Comparison of ENCODE assay signal across 9 cellular contexts in genomic region chr6:85404497-85405174, GRCh38. TPM values are rescaled to one million over a fixed set of nuclear protein-coding genes. Genes with fewer than 3 reads are reported as not detected.
DNase-seq lines count a peak whose midpoint lies in the region; ATAC-seq, FAIRE-seq and TF ChIP-seq lines count a peak whose summit lies in the region.
"Had no signal": no experiment of that assay in that cellular context is flagged by ENCODE, and none has a peak within 500 bp of the region (broad histone marks: within the 10 kb centered on the region; RNA-seq: fewer than 3 reads in every experiment).

No MANE protein-coding gene starts in this region.

- no peaks in the 10 kb centered on the region for H3K9me1 ChIP-seq in endothelial cell of umbilical vein (replicated peaks; ENCODE audit: control insufficient read depth, extremely low read depth, insufficient read depth, low read length)

- no peaks in the 10 kb centered on the region for H3K27me3 ChIP-seq in Loucy (ENCODE audit: insufficient read depth, low read length, poor library complexity, severe bottlenecking)
- no peaks in the 10 kb centered on the region for H3K27me3 ChIP-seq in endothelial cell of umbilical vein (ENCODE audit: control insufficient read depth in 2 of 2, insufficient read depth in 2 of 2, low read length in 2 of 2)

- no peak overlapping the region for H3K4me2 ChIP-seq in Loucy (ENCODE audit: low read depth, low read length, poor library complexity, severe bottlenecking)
- peak overlapping the region; percentile 67 for H3K4me2 ChIP-seq in endothelial cell of umbilical vein (ENCODE audit: insufficient read depth, low read length)

- H3F3A ChIP-seq in Loucy (ENCODE audit: low read depth), result no peaks in the 10 kb centered on the region; the same call in 1 of the 2 replicates

- no peak overlapping the region for H3K9ac ChIP-seq in Loucy (ENCODE audit: low read depth, low read length, poor library complexity, severe bottlenecking)
- peak overlapping the region; percentile 72 for H3K9ac ChIP-seq in endothelial cell of umbilical vein (replicated peaks; ENCODE audit: extremely low read depth, insufficient read depth, low read length)

- no peak for TF ChIP-seq CTCF in Loucy (conservative IDR thresholded peaks at IDR 0.05; ENCODE audit: low read length)
- no peak for TF ChIP-seq CTCF in endothelial cell of umbilical vein (IDR thresholded peaks at IDR 0.05; ENCODE audit: extremely low read depth in 1 of 2, insufficient read depth in 1 of 2, low read depth in 1 of 2, low read length in 2 of 2)

- FAIRE-seq in endothelial cell of umbilical vein (lab: Jason Lieb, UNC), result peak; percentile 70
- FAIRE-seq: endometrium had no signal

- peak; percentile 43 for TF ChIP-seq POLR2A in endothelial cell of umbilical vein (IDR thresholded peaks at IDR 0.05; ENCODE audit: low read depth, low read length)

- H3K4me1 ChIP-seq in Loucy (ENCODE audit: insufficient read depth, low read length, poor library complexity, severe bottlenecking) (peaks cover 53% of the 10 kb centered on the region), endothelial cell of umbilical vein (ENCODE audit: control insufficient read depth, extremely low read depth, insufficient read depth, low read length) (peaks cover 55% of the 10 kb centered on the region)

- no TSS peak for BruUV-seq in endothelial cell of umbilical vein (replicated peaks; lab: Mats Ljungman, UMichigan)

- CTCF ChIA-PET in endothelial cell of umbilical vein (lab: Charles Lee), result interaction anchor here (0.9 to 4.3 kb wide), 15 partner anchors 10 to 133 kb away, joined by 3 to 64 read pairs (median 6); partner anchors contain the start of gene NT5E

- no peaks in the 10 kb centered on the region for H3K9me2 ChIP-seq in Loucy (replicated peaks; ENCODE audit: low read depth, low read length)

- intact Hi-C loops in endothelial cell of umbilical vein (cut with micrococcal nuclease) (loop anchor here (1.0 to 10.0 kb wide), 3 partner anchors 46 to 640 kb away; partner anchors contain the start of genes NT5E and TBX18), sciatic nerve (cut with DNase I) (no loop called here)

- H3K4me3 ChIP-seq in Loucy (ENCODE audit: low read length, poor library complexity, severe bottlenecking) (no peak overlapping the region), endothelial cell of umbilical vein (replicated peaks in 1 of 3; ENCODE audit: insufficient read depth in 1 of 3, low read depth in 1 of 3, low read length in 3 of 3) (peak overlapping the region in 1 of 3 experiments; percentile 14)

- dilution Hi-C loops in endothelial cell of umbilical vein (cut with MboI; ENCODE audit: extremely low pct_ligation_motif_present, low sequenced_read_pairs), result no loop called here

- ATAC-seq in GM19324 (IDR thresholded peaks at IDR 0.05; ENCODE audit: low FRiP score, unreplicated experiment) (peak; percentile 24), sciatic nerve (peak; percentile 40), HG02870 (IDR thresholded peaks at IDR 0.05; ENCODE audit: unreplicated experiment) (no peak)

- DNase-seq in endothelial cell of umbilical vein (ENCODE audit: low read depth, low spot score) (peak; percentile 93), sciatic nerve (ENCODE audit: low spot score) (no peak), NCI-H1105 treated with DMSO at 0.1 percent for 48 hours (lab: John Stamatoyannopoulos, UW) (no peak), CD1c-positive myeloid dendritic cell (ENCODE audit: extremely low spot score) (no peak), activated gamma-delta T cell (lab: John Stamatoyannopoulos, UW) (no peak)

- H3K9me3 ChIP-seq in Loucy (ENCODE audit: insufficient read depth, low read depth, low read length), result no peaks in the 10 kb centered on the region
- no peaks in the 10 kb centered on the region for H3K9me3 ChIP-seq in endothelial cell of umbilical vein (replicated peaks; ENCODE audit: control insufficient read depth, insufficient read depth, low read length)

- H2AFZ ChIP-seq in Loucy (ENCODE audit: low read length) (peak overlapping the region; percentile 39), endothelial cell of umbilical vein (ENCODE audit: low read depth, low read length) (no peak overlapping the region)

- H3K79me2 ChIP-seq in Loucy (ENCODE audit: insufficient read depth, low read length), result no peaks in the 10 kb centered on the region
- H3K79me2 ChIP-seq in endothelial cell of umbilical vein (ENCODE audit: control insufficient read depth, insufficient read depth, low read length), result no peaks in the 10 kb centered on the region

- H3K27ac ChIP-seq in endothelial cell of umbilical vein (ENCODE audit: insufficient read depth, low read depth, low read length), result peak overlapping the region; percentile 94

- H3K36me3 ChIP-seq in Loucy (ENCODE audit: insufficient read depth, low read length) (no peaks in the 10 kb centered on the region), endothelial cell of umbilical vein (ENCODE audit: control insufficient read depth in 2 of 2, extremely low read depth in 1 of 2, insufficient read depth in 2 of 2, low read length in 2 of 2) (no peaks in the 10 kb centered on the region)

- H4K20me1 ChIP-seq in Loucy (ENCODE audit: insufficient read depth, low read length, poor library complexity, severe bottlenecking) (no peaks in the 10 kb centered on the region), endothelial cell of umbilical vein (replicated peaks; ENCODE audit: control insufficient read depth, extremely low read depth, insufficient read depth, low read length) (no peaks in the 10 kb centered on the region)

- POLR2A ChIA-PET in endothelial cell of umbilical vein (lab: Charles Lee), result interaction anchor here (0.5 to 3.0 kb wide), 5 partner anchors 44 to 273 kb away, joined by 3 to 45 read pairs (median 9); partner anchors contain the start of gene NT5E

TF ChIP-seq in endothelial cell of umbilical vein, 7 proteins besides CTCF, POLR2A, EP300 and RAD21:
- TF ChIP-seq JUN (IDR thresholded peaks at IDR 0.05; ENCODE audit: borderline replicate concordance, insufficient read depth, insufficient read length, low read depth), result peak; percentile 64
- TF ChIP-seq POLR2AphosphoS5 (IDR thresholded peaks at IDR 0.05; ENCODE audit: insufficient read depth, low read depth, low read length), result peak; percentile 85
- TF ChIP-seq MYC (IDR thresholded peaks at IDR 0.05; ENCODE audit: low read depth, low read length), result no peak
- TF ChIP-seq EZH2 (IDR thresholded peaks at IDR 0.05; ENCODE audit: borderline replicate concordance, low read depth, low read length, severe bottlenecking), result no peak
- TF ChIP-seq FOS (IDR thresholded peaks at IDR 0.05; ENCODE audit: borderline replicate concordance, insufficient read depth, low read length), result peak; percentile 93
- TF ChIP-seq MAX (IDR thresholded peaks at IDR 0.05; ENCODE audit: insufficient read depth, insufficient read length), result no peak
- TF ChIP-seq GATA2 (IDR thresholded peaks at IDR 0.05; ENCODE audit: insufficient read depth, insufficient read length, low read depth, low read length), result peak; percentile 51

RNA-seq across cellular contexts. Expression of gene NT5E, which starts 45.2 kb away (rescaled TPM):
- total RNA-seq in endothelial cell of umbilical vein (48.2 and 115 TPM in 2 replicates), sciatic nerve (52.7 TPM)
- 59.3 and 110 TPM in 2 replicates for polyA plus RNA-seq in endothelial cell of umbilical vein
- 59.9 and 64.0 TPM in 2 replicates for polyA plus RNA-seq in endothelial cell of umbilical vein (2011; cell fraction: cytosol; rRNA removed)
- polyA plus RNA-seq in endothelial cell of umbilical vein (2011; cell fraction: nucleus; rRNA removed), result 35.1 and 40.4 TPM in 2 replicates
- 47.0 and 83.3 TPM in 2 replicates for polyA plus RNA-seq in endothelial cell of umbilical vein (2012)
- polyA minus RNA-seq in endothelial cell of umbilical vein, result 78.0 and 90.7 TPM in 2 replicates
- polyA minus RNA-seq in endothelial cell of umbilical vein (2011; cell fraction: cytosol; rRNA and poly(A)+ RNA removed), result 4.2 TPM
- 41.8 and 43.6 TPM in 2 replicates for polyA minus RNA-seq in endothelial cell of umbilical vein (2011; cell fraction: nucleus; rRNA and poly(A)+ RNA removed)
